Comparison of ENCODE assay signal across 15 cellular contexts in the genomic region with DNA sequence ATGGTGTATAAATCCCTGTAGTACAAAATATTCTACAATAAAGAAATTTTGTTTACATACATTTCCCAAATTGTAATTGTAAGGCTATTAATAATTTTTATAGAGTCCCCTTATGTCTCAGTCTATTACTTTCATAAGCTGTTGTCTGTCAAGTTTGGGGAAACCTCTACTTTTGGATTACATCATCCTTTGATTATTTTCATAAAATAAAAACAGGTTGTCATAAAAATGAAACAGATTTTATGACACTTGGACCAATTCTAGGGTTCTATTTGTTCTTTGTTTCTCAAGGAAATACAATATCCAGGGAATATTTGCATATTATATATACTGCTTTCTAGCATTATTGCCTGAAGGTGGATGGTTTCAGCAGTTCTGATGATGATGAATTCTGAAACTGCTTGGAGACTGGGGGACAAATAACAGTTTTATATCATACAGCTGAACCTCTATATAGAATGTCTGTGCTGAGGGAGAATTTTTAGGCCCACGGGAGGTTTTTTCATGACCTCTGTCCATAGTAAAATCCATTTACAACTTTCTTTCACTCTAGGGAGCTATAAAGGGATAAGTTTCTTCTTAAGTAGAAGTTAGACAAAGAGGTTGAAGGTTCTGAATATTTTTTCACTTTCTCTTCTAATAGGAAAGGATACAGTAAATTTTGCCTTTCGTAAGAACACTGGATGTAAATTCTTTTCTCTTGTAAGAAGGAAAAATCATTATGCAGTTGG. TPM values are rescaled to one million over a fixed set of nuclear protein-coding genes. Genes with fewer than 3 reads are reported as not detected.
DNase-seq lines count a peak whose midpoint lies in the region; ATAC-seq, FAIRE-seq and TF ChIP-seq lines count a peak whose summit lies in the region.
"Had no signal": no experiment of that assay in that cellular context is flagged by ENCODE, and none has a peak within 500 bp of the region (broad histone marks: within the 10 kb centered on the region; RNA-seq: fewer than 3 reads in every experiment).

No MANE protein-coding gene starts in this region.

- peaks cover 2% of the 10 kb centered on the region for H3K4me1 Mint-ChIP-seq in mesothelial cell of epicardium

- H3K4me1 ChIP-seq in GM12878 (ENCODE audit: control insufficient read depth, insufficient read depth, low read length), result peaks cover 4% of the 10 kb centered on the region; the same call in 1 of the 2 replicates

- in situ Hi-C loops in GM12878 (cut with MboI), result no loop called here

- ATAC-seq in GM18858 (IDR thresholded peaks at IDR 0.05; ENCODE audit: unreplicated experiment) (peak; percentile 54), HG02885 (IDR thresholded peaks at IDR 0.05; ENCODE audit: poor library complexity, unreplicated experiment) (peak; percentile 61), GM12878 (peak; percentile 62), HG02870 (IDR thresholded peaks at IDR 0.05; ENCODE audit: unreplicated experiment) (no peak), HG02852 (IDR thresholded peaks at IDR 0.05; ENCODE audit: unreplicated experiment) (no peak)

- TF ChIP-seq RAD21 in GM12878 (IDR thresholded peaks at IDR 0.05; ENCODE audit: insufficient read depth, low read depth, low read length), result no peak

- no peak for TF ChIP-seq POLR2A in GM12878 (IDR thresholded peaks at IDR 0.05; ENCODE audit: low read depth, low read length)

- H3K79me2 ChIP-seq in GM12878 (ENCODE audit: control insufficient read depth, insufficient read depth, low read length), result no peaks in the 10 kb centered on the region; the same call in 1 of the 2 replicates

- DNase-seq in GM12878 (ENCODE audit: low read depth, low spot score), result no peak
- no peak for DNase-seq in mesothelial cell of epicardium (ENCODE audit: low spot score in 2 of 2, unreplicated experiment in 2 of 2)
- DNase-seq in T-helper 1 cell, result no peak
- no peak for DNase-seq in hepatic stellate cell (ENCODE audit: low spot score)
- DNase-seq: MG63, NCI-H1092 treated with DMSO at 0.1 percent for 48 hours, NCI-H1694 treated with DMSO at 0.1 percent for 48 hours, NCI-H446, NCI-H774 had no signal

- no peaks in the 10 kb centered on the region for H3K27me3 ChIP-seq in GM12878 (replicated peaks in 1 of 2; ENCODE audit: control insufficient read depth in 2 of 2, insufficient read depth in 2 of 2, low read length in 1 of 2)
- H3K27me3 ChIP-seq: MG63 had no signal

- intact Hi-C loops in GM12878 (cut with micrococcal nuclease; ENCODE audit: unreplicated experiment), result no loop called here

- TF ChIP-seq CTCF in GM12878 (IDR thresholded peaks at IDR 0.05 in 2 of 3, conservative IDR thresholded peaks at IDR 0.05 in 1 of 3; ENCODE audit: control insufficient read depth in 2 of 3, extremely low read depth in 1 of 3, insufficient read depth in 1 of 3, low read depth in 3 of 3, low read length in 3 of 3), result no peak
- TF ChIP-seq CTCF in mesothelial cell of epicardium (IDR thresholded peaks at IDR 0.05; ENCODE audit: unreplicated experiment), result no peak

- POLR2A ChIA-PET in GM12878 (lab: Charles Lee), result interaction anchor here (0.6 to 1.0 kb wide), 2 partner anchors 20 to 194 kb away, joined by 3 to 4 read pairs; no protein-coding TSS in a partner anchor

- RAD21 ChIA-PET in GM12878 (lab: Charles Lee; ENCODE audit: unreplicated experiment), result interaction anchor here (0.6 kb wide), 1 partner anchor 157 kb away, joined by 3 read pairs; no protein-coding TSS in a partner anchor

- no peak overlapping the region for H3K4me3 ChIP-seq in GM12878
- H3K4me3 ChIP-seq: MG63 had no signal

- no peak overlapping the region for H3K27ac ChIP-seq in GM12878 (ENCODE audit: control insufficient read depth, insufficient read depth)
- H3K27ac ChIP-seq: KMS-11 had no signal

- H3K27ac Mint-ChIP-seq in mesothelial cell of epicardium, result peak overlapping the region; percentile 9

- no peaks in the 10 kb centered on the region for H4K20me1 ChIP-seq in GM12878 (ENCODE audit: control insufficient read depth, insufficient read depth)

- WGBS in GM12878 (ENCODE audit: insufficient coverage, insufficient replicate concordance, low lambda C conversion rate, missing lambda C conversion rate), result 91% methylated on average over 2 of the region's 2 CpGs

- no peak overlapping the region for H3K9ac ChIP-seq in GM12878 (ENCODE audit: control insufficient read depth, insufficient read depth, low read length)
- H3K9ac ChIP-seq: KMS-11 had no signal

- CTCF ChIA-PET in GM12878 (lab: Yijun Ruan, JAX), result interaction anchor here (1.5 to 1.7 kb wide), 2 partner anchors 27 to 42 kb away, joined by 3 to 4 read pairs; no protein-coding TSS in a partner anchor

- H3K4me2 ChIP-seq in GM12878 (ENCODE audit: control insufficient read depth, insufficient read depth), result no peak overlapping the region
- H3K4me2 ChIP-seq: KMS-11 had no signal

- no peak for FAIRE-seq in GM12878 (lab: Jason Lieb, UNC)
- FAIRE-seq: GM12891 had no signal

- no peaks in the 10 kb centered on the region for H3K27me3 Mint-ChIP-seq in mesothelial cell of epicardium (ENCODE audit: low read depth)

- H3K9me3 ChIP-seq in GM12878 (replicated peaks; ENCODE audit: control insufficient read depth, insufficient read depth, low read length), result no peaks in the 10 kb centered on the region
- H3K9me3 ChIP-seq: MG63 had no signal

- H3K9me3 Mint-ChIP-seq in mesothelial cell of epicardium, result peaks cover 2% of the 10 kb centered on the region

- H3K4me3 Mint-ChIP-seq in mesothelial cell of epicardium, result no peak overlapping the region

- BruUV-seq in GM12878 (replicated peaks; lab: Mats Ljungman, UMichigan), result no TSS peak

- no peak overlapping the region for H2AFZ ChIP-seq in GM12878 (ENCODE audit: control insufficient read depth, low read depth, low read length)

- H3K36me3 ChIP-seq in GM12878 (ENCODE audit: control insufficient read depth in 2 of 2, insufficient read depth in 2 of 2, low read length in 1 of 2), result peaks cover 0 to 14% of the 10 kb centered on the region in 2 experiments; a peak in 3 of 4 replicates
- H3K36me3 ChIP-seq: MG63 had no signal

- SMC1A ChIA-PET in GM12878 (lab: Charles Lee; ENCODE audit: uncharacterized antibody, unreplicated experiment), result interaction anchor here (2.1 kb wide), 1 partner anchor 17 kb away, joined by 8 read pairs; no protein-coding TSS in a partner anchor

- TF ChIP-seq EP300 in GM12878 (IDR thresholded peaks at IDR 0.05; ENCODE audit: borderline replicate concordance in 1 of 2, control insufficient read depth in 1 of 2, low read depth in 2 of 2, low read length in 2 of 2), result no peak

- H3K36me3 Mint-ChIP-seq in mesothelial cell of epicardium, result peaks cover 22% of the 10 kb centered on the region

TF ChIP-seq in GM12878, 131 proteins besides CTCF, POLR2A, EP300 and RAD21 (continues in another document):
- peak; percentile 37; the same call in 1 of the 2 replicates for TF ChIP-seq NFIC (IDR thresholded peaks at IDR 0.05; ENCODE audit: low read depth, low read length)
- no peak for TF ChIP-seq SPI1 (IDR thresholded peaks at IDR 0.05; ENCODE audit: borderline replicate concordance, insufficient read depth, low read depth, low read length)
- TF ChIP-seq, protein P1, sequence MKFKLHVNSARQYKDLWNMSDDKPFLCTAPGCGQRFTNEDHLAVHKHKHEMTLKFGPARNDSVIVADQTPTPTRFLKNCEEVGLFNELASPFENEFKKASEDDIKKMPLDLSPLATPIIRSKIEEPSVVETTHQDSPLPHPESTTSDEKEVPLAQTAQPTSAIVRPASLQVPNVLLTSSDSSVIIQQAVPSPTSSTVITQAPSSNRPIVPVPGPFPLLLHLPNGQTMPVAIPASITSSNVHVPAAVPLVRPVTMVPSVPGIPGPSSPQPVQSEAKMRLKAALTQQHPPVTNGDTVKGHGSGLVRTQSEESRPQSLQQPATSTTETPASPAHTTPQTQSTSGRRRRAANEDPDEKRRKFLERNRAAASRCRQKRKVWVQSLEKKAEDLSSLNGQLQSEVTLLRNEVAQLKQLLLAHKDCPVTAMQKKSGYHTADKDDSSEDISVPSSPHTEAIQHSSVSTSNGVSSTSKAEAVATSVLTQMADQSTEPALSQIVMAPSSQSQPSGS (IDR thresholded peaks at IDR 0.05; ENCODE audit: low read length), result peak; percentile 30; the same call in 1 of the 2 replicates
- TF ChIP-seq JUNB (IDR thresholded peaks at IDR 0.05), result peak; percentile 64
- TF ChIP-seq ATF7 (IDR thresholded peaks at IDR 0.05; ENCODE audit: low read depth), result peak; percentile 64
- TF ChIP-seq RELA (IDR thresholded peaks at IDR 0.05; ENCODE audit: borderline replicate concordance, partially characterized antibody), result no peak
- no peak for TF ChIP-seq BHLHE40 (IDR thresholded peaks at IDR 0.05; ENCODE audit: borderline replicate concordance in 1 of 2, low read depth in 2 of 2, low read length in 1 of 2)

RNA-seq across cellular contexts. Expression of a gene that starts 57.9 kb away (rescaled TPM):
- 115 TPM in 2 replicates for total RNA-seq in GM12878 (2013; cell fraction: nucleolus; rRNA removed)
- 22.9 and 29.5 TPM in 2 replicates for total RNA-seq in GM12878 (2014; rRNA removed)
- 46.6 and 48.0 TPM in 2 replicates for total RNA-seq in GM12878 (2014; rRNA removed; fragmentation: Illumina TruSeq; extraction: Trizol)
- total RNA-seq in GM12878 (2021), result 23.6 and 27.9 TPM in 2 replicates
- 9.9 TPM for polyA plus RNA-seq in GM12878 (2011; ENCODE audit: low read depth)
- polyA plus RNA-seq in GM12878 (2011; rRNA removed), result 23.7 and 43.8 TPM in 2 replicates
- 6.7 and 8.0 TPM in 2 replicates for polyA plus RNA-seq in GM12878 (2011; cell fraction: cytosol; rRNA removed)
- polyA plus RNA-seq in GM12878 (2011; cell fraction: nucleus; rRNA removed), result 10.7 and 12.6 TPM in 2 replicates
- polyA plus RNA-seq in GM12878 (2012), result 20.5 and 20.9 TPM in 2 replicates
- polyA plus RNA-seq in GM12878 (2014; fragmentation: Illumina TruSeq; extraction: Trizol), result 34.2 and 48.4 TPM in 2 replicates
- 1 to 10 TPM; 5.4 to 8.0 TPM for polyA plus RNA-seq in GM12878 (2014; fragmentation: Nextera tagmentation; extraction: Ambion mirVana)
- polyA plus RNA-seq in GM12878 (2014; rRNA removed), result 12.6 and 15.1 TPM in 2 replicates
- 10 to 100 TPM; 17.4 to 18.8 TPM for polyA plus RNA-seq in GM12878 (2016; fragmentation: Nextera tagmentation; extraction: Ambion mirVana)
- polyA minus RNA-seq in GM12878 (2011; rRNA and poly(A)+ RNA removed), result 10.1 and 11.7 TPM in 2 replicates
- 9.0 TPM in 2 replicates for polyA minus RNA-seq in GM12878 (2011; cell fraction: cytosol; rRNA and poly(A)+ RNA removed)
- polyA minus RNA-seq in GM12878 (2011; cell fraction: nucleus; rRNA and poly(A)+ RNA removed), result 19.7 and 29.3 TPM in 2 replicates
- total RNA-seq in mesothelial cell of epicardium, result 32.2 to 34.9 TPM (median 34.4 TPM) in 3 replicates

Comparison
In these comparisons a context has a peak if more than half of its experiments do, and no peak if none do; other contexts are left out.
1. ATAC-seq: peak in GM18858 (single experiment), HG02885 (single experiment) and GM12878 (single experiment); none in HG02870 (single experiment) and HG02852 (single experiment).